ENCODE assay signal across 8 cellular contexts in the genomic region with DNA sequence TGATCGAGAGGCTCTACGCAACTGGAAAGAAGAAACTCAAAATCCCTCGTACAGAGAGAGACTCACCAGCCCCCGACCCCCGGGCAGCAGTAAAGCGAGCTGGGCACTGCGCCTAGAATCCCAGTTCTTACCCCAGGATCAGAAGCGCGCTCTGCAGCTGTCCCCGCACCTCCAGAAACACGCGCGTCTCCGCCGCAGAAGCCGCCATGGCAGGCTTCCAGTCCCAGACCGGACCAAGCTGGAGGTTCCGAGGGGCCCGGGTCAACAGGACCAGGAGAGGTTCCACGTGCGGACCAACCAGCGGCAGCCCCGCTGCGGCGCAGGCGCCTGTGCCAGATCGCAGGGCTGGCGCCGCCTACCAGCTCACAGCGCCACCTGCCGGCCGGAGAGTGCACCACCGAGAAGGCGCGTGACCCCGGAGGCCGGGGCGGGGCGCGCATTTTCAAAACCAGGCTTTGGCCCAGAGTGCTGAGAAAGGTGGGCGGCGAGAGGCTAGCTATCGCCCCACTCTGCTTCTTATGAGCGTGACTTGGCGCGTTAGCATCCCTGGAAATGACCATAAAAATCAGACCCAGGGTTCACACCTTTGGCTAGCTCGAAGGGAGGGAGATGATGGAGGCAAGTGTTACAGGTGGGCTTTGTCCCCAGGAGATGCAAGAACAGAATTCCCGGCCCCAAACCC. TPM values are rescaled to one million over a fixed set of nuclear protein-coding genes. Genes with fewer than 3 reads are reported as not detected.
DNase-seq lines count a peak whose midpoint lies in the region; ATAC-seq, FAIRE-seq and TF ChIP-seq lines count a peak whose summit lies in the region.

A gene with protein sequence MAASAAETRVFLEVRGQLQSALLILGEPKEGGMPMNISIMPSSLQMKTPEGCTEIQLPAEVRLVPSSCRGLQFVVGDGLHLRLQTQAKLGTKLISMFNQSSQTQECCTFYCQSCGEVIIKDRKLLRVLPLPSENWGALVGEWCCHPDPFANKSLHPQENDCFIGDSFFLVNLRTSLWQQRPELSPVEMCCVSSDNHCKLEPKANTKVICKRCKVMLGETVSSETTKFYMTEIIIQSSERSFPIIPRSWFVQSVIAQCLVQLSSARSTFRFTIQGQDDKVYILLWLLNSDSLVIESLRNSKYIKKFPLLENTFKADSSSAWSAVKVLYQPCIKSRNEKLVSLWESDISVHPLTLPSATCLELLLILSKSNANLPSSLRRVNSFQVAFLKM (minus strand): TSS at position 331 of the 682 bp plus-strand sequence. CDS start 123 bp downstream, at position 208.

- H3K36me3 ChIP-seq in pancreas (no peaks in the 10 kb centered on the region), tibial artery (no peaks in the 10 kb centered on the region)

- whole genome bisulfite sequencing in pancreas, 2 donors: 2% methylated on average over 48 of the region's 48 CpGs

- H3K4me1 ChIP-seq in pancreas: peaks cover 10 to 34% (median 23%) of the 10 kb centered on the region in 3 donors
- peaks cover 0 to 13% (median 11%) of the 10 kb centered on the region in 4 donors for H3K4me1 ChIP-seq in tibial artery

- peak; percentile 68 to 88 (median 82) for ATAC-seq in pancreas

- H3K27ac ChIP-seq in pancreas (peak within 1 kb of the TSS in 1 of 4 donors; percentile 32), tibial artery (peak within 1 kb of the TSS; percentile 61 to 89)

- no peak for FAIRE-seq in pancreas (lab: Jason Lieb, UNC)

- intact Hi-C loops in head of caudate nucleus (cut with DNase I) (loop anchor here (5.0 kb wide), 3 partner anchors 127 to 452 kb away; a partner anchor contains a TSS), pancreas (cut with DNase I) (loop anchor here in 1 of 3 donors (10.0 kb wide), 2 partner anchors 149 to 449 kb away; a partner anchor contains a TSS), tibial artery (cut with DNase I; ENCODE audit: low total_unique reads) (loop anchor here (2.0 to 10.0 kb wide), 4 partner anchors 129 to 447 kb away; a partner anchor contains a TSS)

- DNase-seq in GM04504 (ENCODE audit: low read depth) (peak; percentile 51), H4 (ENCODE audit: low spot score) (peak; percentile 43), LNCaP clone FGC (ENCODE audit: low read depth) (peak; percentile 35), SK-N-DZ (ENCODE audit: low spot score) (peak; percentile 78), head of caudate nucleus (peak; percentile 75 to 97 (median 92)), pancreas (peak; percentile 82 to 98 (median 90)), tibial artery (peak; percentile 86 to 91)
- DNase-seq in activated naive CD4-positive, alpha-beta T cell treated with anti-CD3 and anti-CD28 coated beads, Interleukin-2, amount 50 U/mL, for 16 hours: peak; percentile 92

- no peaks in the 10 kb centered on the region for H3K9me3 ChIP-seq in pancreas
- no peaks in the 10 kb centered on the region for H3K9me3 ChIP-seq in tibial artery

- TF ChIP-seq CTCF in LNCaP clone FGC (IDR thresholded peaks at IDR 0.05; ENCODE audit: control insufficient read depth, extremely low read depth, insufficient read depth) (peak; percentile 97), pancreas (IDR thresholded peaks at IDR 0.05) (peak; percentile 96 to 100 (median 100)), tibial artery (IDR thresholded peaks at IDR 0.05) (peak; percentile 89 to 97)

- H3K4me3 ChIP-seq in LNCaP clone FGC (ENCODE audit: low read depth, low read length) (peak within 1 kb of the TSS; percentile 86), pancreas (peak within 1 kb of the TSS; percentile 52 to 70 (median 68)), tibial artery (peak within 1 kb of the TSS; percentile 61 to 81)

- no peaks in the 10 kb centered on the region for H3K27me3 ChIP-seq in pancreas
- H3K27me3 ChIP-seq in tibial artery: no peaks in the 10 kb centered on the region

RNA-seq across cellular contexts. Expression of the gene that starts here (rescaled TPM):
- total RNA-seq in H4 (2014; rRNA removed; shearing (Covaris generic)): 4.2 and 9.3 TPM in 2 replicates
- 11.9 and 12.5 TPM in 2 replicates for polyA plus RNA-seq in SK-N-DZ (2014; cell fraction: cytosol; rRNA removed)
- polyA plus RNA-seq in SK-N-DZ (2014; cell fraction: nucleus; rRNA removed): 11.4 and 16.9 TPM in 2 replicates
- total RNA-seq in pancreas: 1 to 10 TPM; 3.2 to 6.9 (median 4.0) TPM
- 1 to 10 TPM; 3.9 to 6.4 TPM for polyA plus RNA-seq in pancreas

Comparison
In these comparisons a context has a peak if more than half of its experiments do, and no peak if none do; other contexts are left out.
1. DNase-seq: peak in every context shown above with its lines; median percentile 92 in activated naive CD4-positive, alpha-beta T cell treated with anti-CD3 and anti-CD28 coated beads, Interleukin-2, amount 50 U/mL, for 16 hours; 92 in head of caudate nucleus; 90 in pancreas; 88 in tibial artery; 78 in SK-N-DZ; 51 in GM04504; 43 in H4; 35 in LNCaP clone FGC.